ENCODE assay signal across 2 cellular contexts in genomic region chr17:39513915-39514314, GRCh38.
TF ChIP-seq lines count a peak whose summit lies in the region.

No MANE protein-coding gene starts in this region.

TF ChIP-seq in HEK293, 187 proteins besides CTCF, POLR2A, EP300 and RAD21:
- no peak for TF ChIP-seq ZBTB11 (tag by site-specific recombination; conservative IDR thresholded peaks at IDR 0.05; ENCODE audit: low read depth)
- TF ChIP-seq ZNF121 (tag by site-specific recombination; IDR thresholded peaks at IDR 0.05), result peak; percentile 78
- no peak for TF ChIP-seq ZBTB1 (tag by site-specific recombination; IDR thresholded peaks at IDR 0.05)

TF ChIP-seq in K562, 482 proteins besides CTCF, POLR2A, EP300 and RAD21 (continued from another document):
- TF ChIP-seq SFPQ (IDR thresholded peaks at IDR 0.05; ENCODE audit: low read depth, low read length) (no peak), ZNF75A (CRISPR knock-in tag; IDR thresholded peaks at IDR 0.05) (no peak), RNF219 (CRISPR knock-in tag; IDR thresholded peaks at IDR 0.05) (no peak), ATF4 (CRISPR knock-in tag; IDR thresholded peaks at IDR 0.05) (no peak), RBM25 (IDR thresholded peaks at IDR 0.05; ENCODE audit: low read depth, low read length, severe bottlenecking) (peak; percentile 47), ZEB2 (IDR thresholded peaks at IDR 0.05) (no peak)
